In the genomic region with DNA sequence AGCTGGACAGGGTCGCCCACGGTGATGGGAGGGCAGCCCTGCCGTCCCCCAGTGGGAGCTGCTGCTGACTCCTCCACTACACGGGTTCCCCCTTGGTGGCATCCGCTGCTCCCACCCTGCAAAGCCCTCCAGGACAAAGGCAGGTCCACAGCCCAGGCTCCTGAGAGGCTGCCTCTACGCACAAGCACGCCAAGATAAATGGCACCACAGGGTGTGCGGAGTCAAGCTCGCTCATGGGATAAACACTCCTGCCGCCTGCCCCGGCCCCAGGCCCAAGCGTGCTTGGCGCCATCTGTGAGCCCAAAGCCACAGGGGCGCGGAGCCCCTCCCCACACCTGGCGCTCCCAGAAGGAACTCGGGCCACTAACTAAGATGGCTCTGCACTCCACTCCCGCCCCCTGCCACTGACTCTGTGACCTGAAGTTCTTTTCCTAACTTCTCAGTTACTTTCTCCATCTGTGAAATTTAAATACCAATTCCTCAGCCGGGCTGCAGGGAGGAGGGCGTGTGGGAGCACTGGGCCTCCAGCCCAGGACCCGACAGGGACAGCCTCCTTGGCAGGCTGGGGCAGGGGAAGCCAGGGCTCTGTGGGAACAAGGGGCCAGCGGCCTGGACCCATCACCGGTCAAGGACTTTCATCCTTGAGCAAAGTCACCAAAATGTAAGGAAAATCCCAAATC, we compare ENCODE assay signal across 8 cellular contexts. TPM values are rescaled to one million over a fixed set of nuclear protein-coding genes. Genes with fewer than 3 reads are reported as not detected.
A peak's percentile ranks its signal among the peaks of the same experiment; 100 is the strongest.
DNase-seq lines count a peak whose midpoint lies in the region; ATAC-seq, FAIRE-seq and TF ChIP-seq lines count a peak whose summit lies in the region.

No MANE protein-coding gene starts in this region.

- intact Hi-C loops in CD4-positive, alpha-beta memory T cell (cut with micrococcal nuclease): no loop called here
- intact Hi-C loops in endothelial cell of umbilical vein (cut with micrococcal nuclease): no loop called here
- intact Hi-C loops in PC-3 (cut with micrococcal nuclease): no loop called here

- H2AFZ ChIP-seq in endothelial cell of umbilical vein (ENCODE audit: low read depth, low read length) (no peak overlapping the region), PC-3 (ENCODE audit: low read length) (no peak overlapping the region)

- peaks cover 99% of the 10 kb centered on the region for H3K4me1 ChIP-seq in CD4-positive, alpha-beta memory T cell (ENCODE audit: insufficient read depth, low read length)
- peaks cover 24% of the 10 kb centered on the region for H3K4me1 ChIP-seq in NT2/D1 (ENCODE audit: insufficient read depth, insufficient read length)
- H3K4me1 ChIP-seq in endothelial cell of umbilical vein (ENCODE audit: control insufficient read depth, extremely low read depth, insufficient read depth, low read length): peaks cover 39% of the 10 kb centered on the region
- peaks cover 59% of the 10 kb centered on the region for H3K4me1 ChIP-seq in PC-3 (ENCODE audit: insufficient read depth, low read length)

- H3K27ac ChIP-seq in CD4-positive, alpha-beta memory T cell (ENCODE audit: low read depth, low read length): peak overlapping the region; percentile 68
- H3K27ac ChIP-seq in endothelial cell of umbilical vein (ENCODE audit: insufficient read depth, low read depth, low read length) (peak overlapping the region; percentile 74), PC-3 (ENCODE audit: low read length) (no peak overlapping the region)

- dilution Hi-C loops in endothelial cell of umbilical vein (cut with MboI; ENCODE audit: extremely low pct_ligation_motif_present, low sequenced_read_pairs): no loop called here

- peaks cover 6% of the 10 kb centered on the region for H3K36me3 ChIP-seq in CD4-positive, alpha-beta memory T cell (ENCODE audit: insufficient read depth, low read length)
- H3K36me3 ChIP-seq in NT2/D1 (ENCODE audit: insufficient read depth, insufficient read length, low read length) (peaks cover 38% of the 10 kb centered on the region), endothelial cell of umbilical vein (ENCODE audit: control insufficient read depth in 2 of 2, extremely low read depth in 1 of 2, insufficient read depth in 2 of 2, low read length in 2 of 2) (peaks cover 0 to 13% of the 10 kb centered on the region in 2 experiments), PC-3 (ENCODE audit: low read depth, low read length) (peaks cover 27% of the 10 kb centered on the region)

- no peaks in the 10 kb centered on the region for H3K27me3 ChIP-seq in CD4-positive, alpha-beta memory T cell (ENCODE audit: insufficient read depth, low read length)
- H3K27me3 ChIP-seq in NT2/D1 (ENCODE audit: insufficient read depth, insufficient read length) (no peaks in the 10 kb centered on the region), endothelial cell of umbilical vein (ENCODE audit: control insufficient read depth in 2 of 2, insufficient read depth in 2 of 2, low read length in 2 of 2) (no peaks in the 10 kb centered on the region), PC-3 (ENCODE audit: low read length) (no peaks in the 10 kb centered on the region)

- TF ChIP-seq POLR2A in endothelial cell of umbilical vein (IDR thresholded peaks at IDR 0.05; ENCODE audit: low read depth, low read length): no peak

- peaks cover 4% of the 10 kb centered on the region for H3F3A ChIP-seq in PC-3 (ENCODE audit: low read length, unreplicated experiment)

- H3K9ac ChIP-seq in NT2/D1 (ENCODE audit: insufficient read length, low read depth) (peak overlapping the region; percentile 46), endothelial cell of umbilical vein (replicated peaks; ENCODE audit: extremely low read depth, insufficient read depth, low read length) (no peak overlapping the region), PC-3 (ENCODE audit: low read length) (no peak overlapping the region)

- no peaks in the 10 kb centered on the region for H3K27me3 Mint-ChIP-seq in CD4-positive, alpha-beta memory T cell
- no peaks in the 10 kb centered on the region for H3K27me3 Mint-ChIP-seq in osteocyte (ENCODE audit: unreplicated experiment)

- H3K4me1 Mint-ChIP-seq in CD4-positive, alpha-beta memory T cell: peaks cover 55 to 95% (median 78%) of the 10 kb centered on the region in 4 donors
- H3K4me1 Mint-ChIP-seq in osteocyte (ENCODE audit: unreplicated experiment): peaks cover 50% of the 10 kb centered on the region

- H3K4me3 ChIP-seq in CD4-positive, alpha-beta memory T cell (ENCODE audit: low read length in 2 of 2): peak overlapping the region; percentile 12 to 59
- no peak overlapping the region for H3K4me3 ChIP-seq in NT2/D1 (ENCODE audit: insufficient read length, low read depth)
- H3K4me3 ChIP-seq in endothelial cell of umbilical vein (replicated peaks in 1 of 3; ENCODE audit: insufficient read depth in 1 of 3, low read depth in 1 of 3, low read length in 3 of 3): no peak overlapping the region
- H3K4me3 ChIP-seq in PC-3 (ENCODE audit: low read length): no peak overlapping the region

- H3K9me1 ChIP-seq in endothelial cell of umbilical vein (replicated peaks; ENCODE audit: control insufficient read depth, extremely low read depth, insufficient read depth, low read length): no peaks in the 10 kb centered on the region

- TF ChIP-seq CTCF in endothelial cell of umbilical vein (IDR thresholded peaks at IDR 0.05; ENCODE audit: extremely low read depth in 1 of 2, insufficient read depth in 1 of 2, low read depth in 1 of 2, low read length in 2 of 2) (no peak), osteocyte (IDR thresholded peaks at IDR 0.05) (no peak), PC-3 (conservative IDR thresholded peaks at IDR 0.05; ENCODE audit: low read depth, low read length) (no peak)

- POLR2A ChIA-PET in CD4-positive, alpha-beta memory T cell (lab: Charles Lee; ENCODE audit: partially characterized antibody): interaction anchor here (1.0 to 28.8 kb wide), 8 partner anchors 11 to 634 kb away, joined by 3 to 2105 read pairs (median 6); partner anchors contain the start of genes CDC42BPG, EHD1, MEN1 and SF1
- POLR2A ChIA-PET in endothelial cell of umbilical vein (lab: Charles Lee) (interaction anchor here (0.7 to 1.2 kb wide), 2 partner anchors 14 to 15 kb away, joined by 3 to 5 read pairs; partner anchors contain the start of gene EHD1), PC-3 (lab: Charles Lee; ENCODE audit: unreplicated experiment) (no interaction called here)

- no peaks in the 10 kb centered on the region for H3K9me3 ChIP-seq in CD4-positive, alpha-beta memory T cell (ENCODE audit: control insufficient read depth in 1 of 2, low read length in 2 of 2)
- no peaks in the 10 kb centered on the region for H3K9me3 ChIP-seq in NT2/D1 (ENCODE audit: insufficient read depth, low read length)
- H3K9me3 ChIP-seq in endothelial cell of umbilical vein (replicated peaks; ENCODE audit: control insufficient read depth, insufficient read depth, low read length): no peaks in the 10 kb centered on the region
- no peaks in the 10 kb centered on the region for H3K9me3 ChIP-seq in PC-3 (ENCODE audit: low read length)

- H3K4me2 ChIP-seq in endothelial cell of umbilical vein (ENCODE audit: insufficient read depth, low read length) (no peak overlapping the region), PC-3 (ENCODE audit: low read length) (no peak overlapping the region)

- H4K20me1 ChIP-seq in endothelial cell of umbilical vein (replicated peaks; ENCODE audit: control insufficient read depth, extremely low read depth, insufficient read depth, low read length) (no peaks in the 10 kb centered on the region), PC-3 (ENCODE audit: low read length) (peaks cover 32% of the 10 kb centered on the region; the same call in 1 of the 2 replicates)

- H3K36me3 Mint-ChIP-seq in CD4-positive, alpha-beta memory T cell: peaks cover 44 to 45% of the 10 kb centered on the region in 2 donors
- H3K36me3 Mint-ChIP-seq in osteocyte (ENCODE audit: unreplicated experiment): peaks cover 3% of the 10 kb centered on the region

- CTCF ChIA-PET in CD4-positive, alpha-beta memory T cell (lab: Charles Lee; ENCODE audit: partially characterized antibody): interaction anchor here (1.1 to 29.7 kb wide), 6 partner anchors 9 to 23 kb away, joined by 3 to 1245 read pairs (median 14); partner anchors contain the start of genes CDC42BPG and EHD1
- CTCF ChIA-PET in endothelial cell of umbilical vein (lab: Charles Lee) (interaction anchor here (1.2 to 1.9 kb wide), 5 partner anchors 8 to 25 kb away, joined by 5 to 12 read pairs (median 7); no protein-coding TSS in a partner anchor), PC-3 (lab: Charles Lee) (no interaction called here)

- ATAC-seq in PC-3: no peak

- no TSS peak for BruUV-seq in endothelial cell of umbilical vein (replicated peaks; lab: Mats Ljungman, UMichigan)
- BruUV-seq in PC-3 (replicated peaks; lab: Mats Ljungman, UMichigan): no TSS peak

- H3K79me2 ChIP-seq in endothelial cell of umbilical vein (ENCODE audit: control insufficient read depth, insufficient read depth, low read length): peaks cover 80% of the 10 kb centered on the region
- H3K79me2 ChIP-seq in PC-3 (ENCODE audit: low read length): peaks cover 96% of the 10 kb centered on the region

- H3K4me3 Mint-ChIP-seq in CD4-positive, alpha-beta memory T cell: peak overlapping the region in 7 of 8 donors; percentile 81 to 91 (median 83)
- H3K4me3 Mint-ChIP-seq in osteocyte (ENCODE audit: unreplicated experiment): no peak overlapping the region

- no peaks in the 10 kb centered on the region for H3K9me2 ChIP-seq in PC-3 (replicated peaks; ENCODE audit: low read length)

- H3K27ac Mint-ChIP-seq in CD4-positive, alpha-beta memory T cell: peak overlapping the region; percentile 83 to 99 (median 95)
- peak overlapping the region; percentile 88 for H3K27ac Mint-ChIP-seq in osteocyte (ENCODE audit: unreplicated experiment)

- peaks cover 0 to 2% (median 0%) of the 10 kb centered on the region in 8 donors for H3K9me3 Mint-ChIP-seq in CD4-positive, alpha-beta memory T cell
- no peaks in the 10 kb centered on the region for H3K9me3 Mint-ChIP-seq in osteocyte (ENCODE audit: unreplicated experiment)

- DNase-seq in CD4-positive, alpha-beta memory T cell: no peak
- DNase-seq in NT2/D1 (ENCODE audit: low read depth, low spot score) (no peak), endothelial cell of umbilical vein (ENCODE audit: low read depth, low spot score) (no peak), osteocyte (ENCODE audit: extremely low spot score, unreplicated experiment) (no peak), KG1 (lab: John Stamatoyannopoulos, UW) (no peak), PC-3 (no peak), RKO (ENCODE audit: low spot score) (no peak)
- no peak for DNase-seq in stimulated activated CD4-positive, alpha-beta T cell treated with anti-CD3 and anti-CD28 coated beads, Interleukin-12 subunit alpha, Interleukin-12 subunit beta, amount 100 ng/mL, for 4 hours

- FAIRE-seq in endothelial cell of umbilical vein (lab: Jason Lieb, UNC): no peak

RNA-seq across cellular contexts. Expression of gene EHD1, which starts 14.9 kb away (rescaled TPM):
- 100 to 1,000 TPM; 268 to 279 TPM for total RNA-seq in CD4-positive, alpha-beta memory T cell
- polyA plus RNA-seq in CD4-positive, alpha-beta memory T cell: 100 to 1,000 TPM; 125 to 200 TPM
- total RNA-seq in endothelial cell of umbilical vein (98.0 and 109 TPM in 2 replicates), osteocyte (57.4 and 61.0 TPM in 2 replicates), PC-3 (2014; rRNA removed) (340 and 370 TPM in 2 replicates)
- polyA plus RNA-seq in endothelial cell of umbilical vein: 136 and 140 TPM in 2 replicates
- 109 and 112 TPM in 2 replicates for polyA plus RNA-seq in endothelial cell of umbilical vein (2011; cell fraction: cytosol; rRNA removed)
- polyA plus RNA-seq in endothelial cell of umbilical vein (2011; cell fraction: nucleus; rRNA removed): 91.7 and 102 TPM in 2 replicates
- polyA plus RNA-seq in endothelial cell of umbilical vein (2012): 101 and 131 TPM in 2 replicates
- polyA minus RNA-seq in endothelial cell of umbilical vein: 136 and 168 TPM in 2 replicates
- 41.1 TPM for polyA minus RNA-seq in endothelial cell of umbilical vein (2011; cell fraction: cytosol; rRNA and poly(A)+ RNA removed)
- polyA minus RNA-seq in endothelial cell of umbilical vein (2011; cell fraction: nucleus; rRNA and poly(A)+ RNA removed): 35.6 and 63.3 TPM in 2 replicates

RNA-seq across cellular contexts. Expression of gene CDC42BPG, which starts 19.1 kb away (rescaled TPM):
- total RNA-seq in CD4-positive, alpha-beta memory T cell: 1 to 10 TPM; 6.2 to 9.0 TPM
- under 1 TPM in 1 of 2 donors, not detected in 1; 0.62 TPM for polyA plus RNA-seq in CD4-positive, alpha-beta memory T cell
- total RNA-seq in endothelial cell of umbilical vein: 0.42 and 0.62 TPM in 2 replicates
- 0.13 and 0.19 TPM in 2 replicates for polyA plus RNA-seq in endothelial cell of umbilical vein
- 0.14 and 0.16 TPM in 2 replicates for polyA plus RNA-seq in endothelial cell of umbilical vein (2011; cell fraction: cytosol; rRNA removed)
- 0.49 and 0.57 TPM in 2 replicates for polyA plus RNA-seq in endothelial cell of umbilical vein (2011; cell fraction: nucleus; rRNA removed)
- polyA plus RNA-seq in endothelial cell of umbilical vein (2012): 0.27 and 0.33 TPM in 2 replicates
- polyA minus RNA-seq in endothelial cell of umbilical vein: 0.17 and 0.32 TPM in 2 replicates
- 2.3 TPM for polyA minus RNA-seq in endothelial cell of umbilical vein (2011; cell fraction: cytosol; rRNA and poly(A)+ RNA removed)
- polyA minus RNA-seq in endothelial cell of umbilical vein (2011; cell fraction: nucleus; rRNA and poly(A)+ RNA removed): 0.24 and 0.34 TPM in 2 replicates
- total RNA-seq in osteocyte: 0.68 and 1.7 TPM in 2 replicates
- 14.5 and 30.5 TPM in 2 replicates for total RNA-seq in PC-3 (2014; rRNA removed)

RNA-seq across cellular contexts. Expression of gene MEN1, which starts 53.2 kb away (rescaled TPM):
- total RNA-seq in CD4-positive, alpha-beta memory T cell: 10 to 100 TPM; 41.3 to 42.7 TPM
- 10 to 100 TPM; 22.4 to 42.1 TPM for polyA plus RNA-seq in CD4-positive, alpha-beta memory T cell
- total RNA-seq in endothelial cell of umbilical vein (41.1 and 41.6 TPM in 2 replicates), osteocyte (27.1 and 29.2 TPM in 2 replicates), PC-3 (2014; rRNA removed) (46.1 and 54.1 TPM in 2 replicates)
- 43.1 and 48.8 TPM in 2 replicates for polyA plus RNA-seq in endothelial cell of umbilical vein
- polyA plus RNA-seq in endothelial cell of umbilical vein (2011; cell fraction: cytosol; rRNA removed): 28.8 and 36.8 TPM in 2 replicates
- polyA plus RNA-seq in endothelial cell of umbilical vein (2011; cell fraction: nucleus; rRNA removed): 60.0 and 60.6 TPM in 2 replicates
- 36.0 and 40.6 TPM in 2 replicates for polyA plus RNA-seq in endothelial cell of umbilical vein (2012)
- 25.7 and 26.5 TPM in 2 replicates for polyA minus RNA-seq in endothelial cell of umbilical vein
- 30.1 TPM for polyA minus RNA-seq in endothelial cell of umbilical vein (2011; cell fraction: cytosol; rRNA and poly(A)+ RNA removed)
- polyA minus RNA-seq in endothelial cell of umbilical vein (2011; cell fraction: nucleus; rRNA and poly(A)+ RNA removed): 12.9 and 19.6 TPM in 2 replicates

RNA-seq across cellular contexts. Expression of gene ATG2A, which starts 53.5 kb away (rescaled TPM):
- total RNA-seq in CD4-positive, alpha-beta memory T cell: 10 to 100 TPM; 45.7 to 47.3 TPM
- 1 to 10 TPM; 4.1 to 6.3 TPM for polyA plus RNA-seq in CD4-positive, alpha-beta memory T cell
- 24.3 and 27.4 TPM in 2 replicates for total RNA-seq in endothelial cell of umbilical vein
- polyA plus RNA-seq in endothelial cell of umbilical vein: 13.4 and 17.6 TPM in 2 replicates
- 7.8 and 10.6 TPM in 2 replicates for polyA plus RNA-seq in endothelial cell of umbilical vein (2011; cell fraction: cytosol; rRNA removed)
- 26.8 and 30.3 TPM in 2 replicates for polyA plus RNA-seq in endothelial cell of umbilical vein (2011; cell fraction: nucleus; rRNA removed)
- polyA plus RNA-seq in endothelial cell of umbilical vein (2012): 14.2 and 17.3 TPM in 2 replicates
- 12.0 and 12.9 TPM in 2 replicates for polyA minus RNA-seq in endothelial cell of umbilical vein
- polyA minus RNA-seq in endothelial cell of umbilical vein (2011; cell fraction: cytosol; rRNA and poly(A)+ RNA removed): 25.1 TPM
- polyA minus RNA-seq in endothelial cell of umbilical vein (2011; cell fraction: nucleus; rRNA and poly(A)+ RNA removed): 12.5 and 16.6 TPM in 2 replicates
- 23.6 and 28.7 TPM in 2 replicates for total RNA-seq in osteocyte
- total RNA-seq in PC-3 (2014; rRNA removed): 45.6 and 51.4 TPM in 2 replicates

Comparison
In these comparisons a context has a peak if more than half of its experiments do, and no peak if none do; other contexts are left out.
1. H3K4me3 ChIP-seq: peak in CD4-positive, alpha-beta memory T cell (2 of 2); none in NT2/D1 (single experiment), endothelial cell of umbilical vein (0 of 3) and PC-3 (single experiment).